Comparison of ENCODE assay signal across 8 cellular contexts in genomic region chr2:55518846-55519167, GRCh38. TPM values are rescaled to one million over a fixed set of nuclear protein-coding genes. Genes with fewer than 3 reads are reported as not detected.
DNase-seq lines count a peak whose midpoint lies in the region; ATAC-seq, FAIRE-seq and TF ChIP-seq lines count a peak whose summit lies in the region.

No MANE protein-coding gene starts in this region.

- peak overlapping the region; percentile 100 for H3K4me3 ChIP-seq in DOHH2 (ENCODE audit: low read length)
- peak overlapping the region; percentile 69 for H3K4me3 ChIP-seq in LNCaP clone FGC (ENCODE audit: low read depth, low read length)
- peak overlapping the region; percentile 97 for H3K4me3 ChIP-seq in iPS-18a (ENCODE audit: low read length)
- H3K4me3 ChIP-seq in small intestine (ENCODE audit: low read depth in 1 of 2, low read length in 2 of 2) = peak overlapping the region; percentile 56 to 72

- peaks cover 19% of the 10 kb centered on the region for H3K79me2 ChIP-seq in DOHH2 (ENCODE audit: control insufficient read depth, low read length)

- H3K36me3 ChIP-seq in DOHH2 (ENCODE audit: control insufficient read depth, low read length) (peaks cover 2% of the 10 kb centered on the region), iPS-18a (ENCODE audit: control insufficient read depth, low read depth, low read length) (peaks cover 3% of the 10 kb centered on the region), small intestine (ENCODE audit: control insufficient read depth in 2 of 2, insufficient read depth in 2 of 2, low read length in 2 of 2) (no peaks in the 10 kb centered on the region)

- ATAC-seq in GM19467 (IDR thresholded peaks at IDR 0.05; ENCODE audit: unreplicated experiment) = peak; percentile 1
- no peak for ATAC-seq in HG03196 (IDR thresholded peaks at IDR 0.05; ENCODE audit: unreplicated experiment)

- H3K4me1 ChIP-seq in DOHH2 (ENCODE audit: control insufficient read depth, low read length) (peaks cover 13% of the 10 kb centered on the region), iPS-18a (ENCODE audit: control insufficient read depth, low read depth, low read length) (no peaks in the 10 kb centered on the region), small intestine (ENCODE audit: control insufficient read depth in 2 of 2, insufficient read depth in 1 of 2, low read depth in 1 of 2, low read length in 1 of 2) (peaks cover 0 to 2% of the 10 kb centered on the region in 2 donors)

- H3K9me2 ChIP-seq in DOHH2 (replicated peaks; ENCODE audit: control insufficient read depth, low read length) = no peaks in the 10 kb centered on the region

- H4K20me1 ChIP-seq in DOHH2 (ENCODE audit: control insufficient read depth, insufficient read depth, low read depth, low read length) = no peaks in the 10 kb centered on the region

- peak overlapping the region; percentile 56 for H3K9ac ChIP-seq in iPS-18a (ENCODE audit: low read length)

- H3K9me3 ChIP-seq in DOHH2 (ENCODE audit: control insufficient read depth, insufficient read depth, low read length) = no peaks in the 10 kb centered on the region
- H3K9me3 ChIP-seq in iPS-18a (ENCODE audit: control insufficient read depth, low read depth, low read length) = no peaks in the 10 kb centered on the region
- H3K9me3 ChIP-seq in small intestine (ENCODE audit: control insufficient read depth, low read depth) = no peaks in the 10 kb centered on the region

- H3K27ac ChIP-seq in DOHH2 (ENCODE audit: low read depth, low read length) = peak overlapping the region; percentile 48
- H3K27ac ChIP-seq in angular gyrus (ENCODE audit: low read depth, low read length) = peak overlapping the region; percentile 67
- peak overlapping the region; percentile 49 for H3K27ac ChIP-seq in iPS-18a (ENCODE audit: low read length)
- H3K27ac ChIP-seq in small intestine (ENCODE audit: low read depth in 1 of 2, low read length in 1 of 2) = peak overlapping the region; percentile 76 to 90

- H3K4me2 ChIP-seq in DOHH2 (ENCODE audit: low read length) = peak overlapping the region; percentile 95

- TF ChIP-seq CTCF in DOHH2 (IDR thresholded peaks at IDR 0.05; ENCODE audit: low read depth, low read length, poor library complexity, severe bottlenecking) (no peak), LNCaP clone FGC (IDR thresholded peaks at IDR 0.05; ENCODE audit: control insufficient read depth, extremely low read depth, insufficient read depth) (no peak)

- H3F3A ChIP-seq in DOHH2 (ENCODE audit: control insufficient read depth, insufficient read depth) = peaks cover 10% of the 10 kb centered on the region; the same call in 1 of the 2 replicates

- no peak for FAIRE-seq in small intestine (lab: Jason Lieb, UNC)

- DNase-seq in LNCaP clone FGC (ENCODE audit: low read depth) = no peak
- no peak for DNase-seq in small intestine
- no peak for DNase-seq in islet precursor cell

- H3K27me3 ChIP-seq in DOHH2 (ENCODE audit: control insufficient read depth, low read length) (no peaks in the 10 kb centered on the region), iPS-18a (ENCODE audit: control insufficient read depth, insufficient read depth, low read length) (peaks cover 7% of the 10 kb centered on the region), small intestine (ENCODE audit: control insufficient read depth in 2 of 2, insufficient read depth in 2 of 2, low read length in 2 of 2) (no peaks in the 10 kb centered on the region)

- WGBS in small intestine, 3 donors = 10 to 22% (median 20%) methylated on average over 9 of the region's 9 CpGs

RNA-seq across cellular contexts. Expression of gene CFAP36, which starts 0.7 kb away (rescaled TPM):
- 10 to 100 TPM; 10.5 to 25.4 (median 18.6) TPM for polyA plus RNA-seq in small intestine
